ENCODE assay signal across 9 cellular contexts in genomic region chr2:27717070-27717453, GRCh38. TPM values are rescaled to one million over a fixed set of nuclear protein-coding genes. Genes with fewer than 3 reads are reported as not detected.
A peak's percentile ranks its signal among the peaks of the same experiment; 100 is the strongest.
DNase-seq lines count a peak whose midpoint lies in the region; ATAC-seq and TF ChIP-seq lines count a peak whose summit lies in the region.
"Had no signal": no experiment of that assay in that cellular context is flagged by ENCODE, and none has a peak within 500 bp of the region (broad histone marks: within the 10 kb centered on the region; RNA-seq: fewer than 3 reads in every experiment).

No MANE protein-coding gene starts in this region.

- ATAC-seq in HG02610 (IDR thresholded peaks at IDR 0.05; ENCODE audit: unreplicated experiment): no peak
- ATAC-seq in GM21360 (IDR thresholded peaks at IDR 0.05; ENCODE audit: unreplicated experiment): no peak

- H3K27me3 ChIP-seq in ovary: no peaks in the 10 kb centered on the region

- TF ChIP-seq POLR2A in ovary (IDR thresholded peaks at IDR 0.05): no peak

- 25 to 28% (median 26%) methylated on average over 8 of the region's 8 CpGs for WGBS in ovary, 3 donors

- no peaks in the 10 kb centered on the region for H3K9me3 ChIP-seq in ovary

- TF ChIP-seq EP300 in ovary (IDR thresholded peaks at IDR 0.05): no peak

- H3K4me3 Mint-ChIP-seq in endothelial cell (ENCODE audit: unreplicated experiment): peak overlapping the region; percentile 79

- no peak overlapping the region for H3K4me3 ChIP-seq in ovary

- H3K9me3 Mint-ChIP-seq in endothelial cell (ENCODE audit: unreplicated experiment): no peaks in the 10 kb centered on the region

- no peaks in the 10 kb centered on the region for H3K36me3 ChIP-seq in ovary

- DNase-seq in EH (ENCODE audit: low read depth) (peak; percentile 89), NCI-H460 (ENCODE audit: extremely low read depth, low read depth) (peak; percentile 43), endothelial cell (ENCODE audit: low spot score) (no peak), ovary (peak in 2 of 5 donors; percentile 53 to 64), retina (no peak), activated T-cell treated with anti-CD3 and anti-CD28 coated beads for 4 hours (no peak)
- DNase-seq: dermis blood vessel endothelial cell had no signal

- TF ChIP-seq CTCF in endothelial cell (IDR thresholded peaks at IDR 0.05; ENCODE audit: unreplicated experiment) (no peak), ovary (IDR thresholded peaks at IDR 0.05) (no peak)

- H3K4me1 Mint-ChIP-seq in endothelial cell (ENCODE audit: unreplicated experiment): peaks cover 25% of the 10 kb centered on the region

- peaks cover 6% of the 10 kb centered on the region for H3K4me1 ChIP-seq in ovary (ENCODE audit: insufficient read depth)

- peaks cover 12% of the 10 kb centered on the region for H3K27me3 Mint-ChIP-seq in endothelial cell (ENCODE audit: unreplicated experiment)

- intact Hi-C loops in ovary (cut with DNase I): loop anchor here in 2 of 4 donors (5.0 to 10.0 kb wide), 2 partner anchors 168 to 175 kb away; partner anchors contain the start of genes BABAM2 (in 1 of the 2) and RBKS (in 1 of the 2)

- H3K36me3 Mint-ChIP-seq in endothelial cell (ENCODE audit: low read depth, unreplicated experiment): no peaks in the 10 kb centered on the region

- peak overlapping the region; percentile 24 to 44 for H3K27ac ChIP-seq in ovary

- peak overlapping the region; percentile 30 for H3K27ac Mint-ChIP-seq in endothelial cell (ENCODE audit: unreplicated experiment)

RNA-seq across cellular contexts. Expression of gene SLC4A1AP, which starts 53.4 kb away (rescaled TPM):
- total RNA-seq in NCI-H460 (2014; rRNA removed; shearing (Covaris generic)): 37.4 and 42.4 TPM in 2 replicates
- polyA plus RNA-seq in NCI-H460 (2014; cell fraction: nucleus; rRNA removed): 17.7 and 23.8 TPM in 2 replicates
- total RNA-seq in endothelial cell (ENCODE audit: unreplicated experiment): 19.8 TPM
- total RNA-seq in ovary: 10 to 100 TPM; 15.0 to 19.2 (median 16.2) TPM
- polyA plus RNA-seq in ovary: 10 to 100 TPM; 14.6 to 22.0 TPM

RNA-seq across cellular contexts. Expression of gene SUPT7L, which starts 53.6 kb away (rescaled TPM):
- 39.6 and 42.2 TPM in 2 replicates for total RNA-seq in NCI-H460 (2014; rRNA removed; shearing (Covaris generic))
- polyA plus RNA-seq in NCI-H460 (2014; cell fraction: nucleus; rRNA removed): 50.6 and 62.6 TPM in 2 replicates
- total RNA-seq in endothelial cell (ENCODE audit: unreplicated experiment) (39.1 TPM), ovary (10 to 100 TPM; 20.4 to 29.2 (median 24.5) TPM)
- polyA plus RNA-seq in ovary: 10 to 100 TPM; 22.1 to 37.7 TPM

RNA-seq across cellular contexts. Expression of gene MRPL33, which starts 54.5 kb away (rescaled TPM):
- total RNA-seq in NCI-H460 (2014; rRNA removed; shearing (Covaris generic)): 248 and 320 TPM in 2 replicates
- 93.5 and 199 TPM in 2 replicates for polyA plus RNA-seq in NCI-H460 (2014; cell fraction: nucleus; rRNA removed)
- total RNA-seq in endothelial cell (ENCODE audit: unreplicated experiment) (52.0 TPM), ovary (100 to 1,000 TPM in 2 of 7 donors, 10 to 100 TPM in 5; 50.5 to 185 (median 62.4) TPM)
- 100 to 1,000 TPM; 141 to 246 TPM for polyA plus RNA-seq in ovary

Comparison
In these comparisons a context has a peak if more than half of its experiments do, and no peak if none do; other contexts are left out.
1. DNase-seq: peak in EH (single experiment) and NCI-H460 (single experiment); none in endothelial cell (single experiment), retina (single experiment) and activated T-cell treated with anti-CD3 and anti-CD28 coated beads for 4 hours (single experiment).